ENCODE assay signal across 10 cellular contexts in the genomic region with DNA sequence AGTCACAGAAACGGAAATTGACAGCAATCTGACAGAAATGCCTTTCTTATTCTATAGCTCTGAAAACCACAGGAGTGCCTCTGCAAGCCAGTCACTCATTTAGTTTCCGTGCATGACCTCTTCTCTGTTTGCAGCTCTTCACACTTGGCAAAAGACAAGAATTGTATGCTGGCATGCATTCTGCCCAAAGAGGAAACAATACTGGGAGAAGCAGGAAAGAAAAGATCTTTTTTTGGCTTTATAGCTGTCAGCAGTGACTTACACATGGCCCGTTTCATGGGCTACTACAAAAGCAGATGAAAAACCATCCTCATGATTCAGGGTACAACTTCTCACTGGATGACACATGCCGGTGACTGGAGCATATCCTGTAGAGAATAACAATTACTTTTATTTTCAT.
DNase-seq lines count a peak whose midpoint lies in the region; ATAC-seq and TF ChIP-seq lines count a peak whose summit lies in the region.
"Had no signal": no experiment of that assay in that cellular context is flagged by ENCODE, and none has a peak within 500 bp of the region (broad histone marks: within the 10 kb centered on the region; RNA-seq: fewer than 3 reads in every experiment).

No MANE protein-coding gene starts in this region.

- 60 to 74% (median 64%) methylated on average over 4 of the region's 4 CpGs for WGBS in adrenal gland, 4 donors

- TF ChIP-seq POLR2A in adrenal gland (IDR thresholded peaks at IDR 0.05) = no peak

- peak overlapping the region; percentile 57 for H3K4me3 Mint-ChIP-seq in natural killer cell
- no peak overlapping the region for H3K4me3 Mint-ChIP-seq in T-helper 2 cell treated with Interferon-gamma antibody and Interleukin-4, amounts not matched to agents 5 μg/mL and 100 μg/mL, for 36 hours

- H3K9me3 ChIP-seq in adrenal gland (replicated peaks in 1 of 3) = no peaks in the 10 kb centered on the region
- H3K9me3 ChIP-seq: neutrophil, SJSA1 had no signal

- H3K27ac Mint-ChIP-seq in natural killer cell = peak overlapping the region; percentile 42 to 51
- H3K27ac Mint-ChIP-seq in T-helper 2 cell treated with Interferon-gamma antibody and Interleukin-4, amounts not matched to agents 5 μg/mL and 100 μg/mL, for 36 hours = no peak overlapping the region

- H3K9me3 Mint-ChIP-seq in natural killer cell = no peaks in the 10 kb centered on the region
- no peaks in the 10 kb centered on the region for H3K9me3 Mint-ChIP-seq in T-helper 2 cell treated with Interferon-gamma antibody and Interleukin-4, amounts not matched to agents 5 μg/mL and 100 μg/mL, for 36 hours

- no peaks in the 10 kb centered on the region for H3K27me3 ChIP-seq in adrenal gland
- H3K27me3 ChIP-seq: SJSA1 had no signal

- peak; percentile 67 for DNase-seq in Daoy (ENCODE audit: low read depth)
- peak; percentile 64 for DNase-seq in LHCN-M2 (ENCODE audit: low read depth)
- DNase-seq in cerebellar cortex (ENCODE audit: low spot score) = peak; percentile 15
- DNase-seq in natural killer cell = no peak
- no peak for DNase-seq in adrenal gland
- DNase-seq in SK-N-DZ (ENCODE audit: low spot score) = no peak
- DNase-seq in T-helper 2 cell treated with Interferon-gamma antibody and Interleukin-4, amounts not matched to agents 5 μg/mL and 100 μg/mL, for 36 hours (ENCODE audit: low spot score) = no peak

- intact Hi-C loops in natural killer cell (cut with micrococcal nuclease) = no loop called here
- intact Hi-C loops in adrenal gland (cut with DNase I) = no loop called here

- H3K27ac ChIP-seq in adrenal gland = no peak overlapping the region
- H3K27ac ChIP-seq: neutrophil, SJSA1 had no signal

- H3K36me3 ChIP-seq in adrenal gland (replicated peaks in 1 of 2) = no peaks in the 10 kb centered on the region
- H3K36me3 ChIP-seq: neutrophil, SJSA1 had no signal

- H3K4me1 ChIP-seq in adrenal gland (replicated peaks in 1 of 2) = no peaks in the 10 kb centered on the region
- H3K4me1 ChIP-seq: SJSA1 had no signal

- peaks cover 16 to 20% of the 10 kb centered on the region in 2 donors for H3K4me1 Mint-ChIP-seq in natural killer cell
- H3K4me1 Mint-ChIP-seq in T-helper 2 cell treated with Interferon-gamma antibody and Interleukin-4, amounts not matched to agents 5 μg/mL and 100 μg/mL, for 36 hours (ENCODE audit: low read depth) = peaks cover 6% of the 10 kb centered on the region

- ATAC-seq in natural killer cell = peak in 2 of 3 donors; percentile 49 to 57
- ATAC-seq in HG02885 (IDR thresholded peaks at IDR 0.05; ENCODE audit: poor library complexity, unreplicated experiment) = no peak

- H3K36me3 Mint-ChIP-seq in natural killer cell = no peaks in the 10 kb centered on the region
- H3K36me3 Mint-ChIP-seq in T-helper 2 cell treated with Interferon-gamma antibody and Interleukin-4, amounts not matched to agents 5 μg/mL and 100 μg/mL, for 36 hours (ENCODE audit: low read depth) = no peaks in the 10 kb centered on the region

- no peak overlapping the region for H3K4me3 ChIP-seq in adrenal gland
- H3K4me3 ChIP-seq: SJSA1 had no signal

- H3K27me3 Mint-ChIP-seq in natural killer cell (ENCODE audit: low read depth in 2 of 2) = peaks cover 0 to 11% of the 10 kb centered on the region in 2 donors
- H3K27me3 Mint-ChIP-seq in T-helper 2 cell treated with Interferon-gamma antibody and Interleukin-4, amounts not matched to agents 5 μg/mL and 100 μg/mL, for 36 hours (ENCODE audit: low read depth) = no peaks in the 10 kb centered on the region

- TF ChIP-seq CTCF in natural killer cell (IDR thresholded peaks at IDR 0.05) = no peak
- TF ChIP-seq CTCF in adrenal gland (IDR thresholded peaks at IDR 0.05) = no peak

Comparison
In these comparisons a context has a peak if more than half of its experiments do, and no peak if none do; other contexts are left out.
1. DNase-seq: peak in Daoy (single experiment), LHCN-M2 (single experiment) and cerebellar cortex (single experiment); none in natural killer cell (single experiment), adrenal gland (0 of 7), SK-N-DZ (single experiment) and T-helper 2 cell treated with Interferon-gamma antibody and Interleukin-4, amounts not matched to agents 5 μg/mL and 100 μg/mL, for 36 hours (single experiment).